ENCODE assay signal across 23 cellular contexts in the genomic region with DNA sequence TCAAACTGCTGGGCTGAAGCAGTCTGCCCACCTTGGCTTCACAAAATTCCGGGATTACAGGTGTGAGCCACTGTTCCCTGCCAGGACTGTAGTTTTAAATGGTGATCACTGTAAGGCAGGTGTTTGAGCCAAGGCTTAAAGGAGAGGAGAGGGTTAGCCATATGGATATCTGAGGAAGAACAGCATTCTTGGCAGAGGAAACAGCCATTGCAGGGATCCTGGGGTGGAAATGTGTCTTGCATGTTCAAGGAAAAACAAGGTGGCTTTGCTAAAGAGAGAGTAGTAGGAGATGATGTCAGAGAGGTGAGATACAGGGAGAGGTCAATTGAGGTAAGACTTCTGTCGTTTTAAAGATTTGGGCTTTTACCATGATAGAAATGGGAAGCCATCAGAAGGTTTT.
DNase-seq lines count a peak whose midpoint lies in the region; ATAC-seq and TF ChIP-seq lines count a peak whose summit lies in the region.
"Had no signal": no experiment of that assay in that cellular context is flagged by ENCODE, and none has a peak within 500 bp of the region (broad histone marks: within the 10 kb centered on the region; RNA-seq: fewer than 3 reads in every experiment).

No MANE protein-coding gene starts in this region.

- no peaks in the 10 kb centered on the region for H3K36me3 ChIP-seq in testis (ENCODE audit: low read depth, missing control alignments)
- H3K36me3 ChIP-seq: BE2C had no signal

- no peak overlapping the region for H3K4me3 ChIP-seq in testis
- H3K4me3 ChIP-seq: A549; BLaER1 treated with 17β-estradiol and CSF1 and Interleukin-3, amounts not matched to agents 10 nM and 100 nM; GM23338 had no signal

- POLR2A ChIA-PET in activated CD4-positive, alpha-beta memory T cell treated with anti-CD3 and anti-CD28 coated beads for 36 hours (lab: Charles Lee), result no interaction called here

- H3K27me3 ChIP-seq in testis, result no peaks in the 10 kb centered on the region
- H3K27me3 ChIP-seq: BE2C; BLaER1 treated with 17β-estradiol and CSF1 and Interleukin-3, amounts not matched to agents 10 nM and 100 nM had no signal

- CTCF ChIA-PET in activated CD4-positive, alpha-beta memory T cell treated with anti-CD3 and anti-CD28 coated beads for 36 hours (lab: Charles Lee), result no interaction called here

- no peaks in the 10 kb centered on the region for H3K9me3 ChIP-seq in testis
- H3K9me3 ChIP-seq: A549, BE2C had no signal

- DNase-seq in NCI-H2171 treated with DMSO at 0.1 percent for 48 hours (lab: John Stamatoyannopoulos, UW) (peak; percentile 19), NCI-H2171 (lab: John Stamatoyannopoulos, UW) (no peak), G401 (ENCODE audit: low spot score) (peak; percentile 64), cerebellar cortex (ENCODE audit: low spot score) (peak; percentile 57), testis (no peak), NCI-H524 treated with DMSO at 0.1 percent for 48 hours (lab: John Stamatoyannopoulos, UW) (no peak)
- no peak for DNase-seq in activated CD4-positive, alpha-beta memory T cell treated with anti-CD3 and anti-CD28 coated beads for 36 hours
- DNase-seq: 8988T; ACHN; AML-193; BE2C; Calu3; CD4-positive, alpha-beta T cell; COR-L47; EL; GF-D8; H9 had no signal

- no peaks in the 10 kb centered on the region for H3K9me3 Mint-ChIP-seq in activated CD4-positive, alpha-beta memory T cell treated with anti-CD3 and anti-CD28 coated beads for 36 hours
- H3K9me3 Mint-ChIP-seq: CD14-positive monocyte; CD4-positive, alpha-beta T cell; H9 had no signal

- TF ChIP-seq CTCF in testis (IDR thresholded peaks at IDR 0.05), result no peak

- intact Hi-C loops in testis (cut with DNase I; ENCODE audit: low total_unique reads), result no loop called here
- intact Hi-C loops in activated CD4-positive, alpha-beta memory T cell treated with anti-CD3 and anti-CD28 coated beads for 36 hours (cut with micrococcal nuclease), result no loop called here

- peaks cover 14% of the 10 kb centered on the region for H3K4me1 ChIP-seq in testis
- H3K4me1 ChIP-seq: A549; BE2C; BLaER1 treated with 17β-estradiol and CSF1 and Interleukin-3, amounts not matched to agents 10 nM and 100 nM had no signal

- H3K27ac ChIP-seq in testis, result peak overlapping the region; percentile 1 to 65
- H3K27ac ChIP-seq: A549; BLaER1 treated with 17β-estradiol and CSF1 and Interleukin-3, amounts not matched to agents 10 nM and 100 nM had no signal

- no peak for TF ChIP-seq POLR2A in testis (IDR thresholded peaks at IDR 0.05)

- no peaks in the 10 kb centered on the region for H3K27me3 Mint-ChIP-seq in activated CD4-positive, alpha-beta memory T cell treated with anti-CD3 and anti-CD28 coated beads for 36 hours
- H3K27me3 Mint-ChIP-seq: CD4-positive, alpha-beta T cell had no signal

- WGBS in testis, 2 donors, result 73 to 81% methylated on average over 2 of the region's 2 CpGs

- no peak overlapping the region for H3K27ac Mint-ChIP-seq in activated CD4-positive, alpha-beta memory T cell treated with anti-CD3 and anti-CD28 coated beads for 36 hours
- H3K27ac Mint-ChIP-seq: CD14-positive monocyte; CD4-positive, alpha-beta T cell; GM23338; H9 had no signal

- H3K4me3 Mint-ChIP-seq in activated CD4-positive, alpha-beta memory T cell treated with anti-CD3 and anti-CD28 coated beads for 36 hours, result no peak overlapping the region
- H3K4me3 Mint-ChIP-seq: CD14-positive monocyte; CD4-positive, alpha-beta T cell; GM23338; H9 had no signal

- peaks cover 38% of the 10 kb centered on the region for H3K36me3 Mint-ChIP-seq in activated CD4-positive, alpha-beta memory T cell treated with anti-CD3 and anti-CD28 coated beads for 36 hours

- peaks cover 5% of the 10 kb centered on the region for H3K4me1 Mint-ChIP-seq in activated CD4-positive, alpha-beta memory T cell treated with anti-CD3 and anti-CD28 coated beads for 36 hours (ENCODE audit: low read depth)
- H3K4me1 Mint-ChIP-seq: CD14-positive monocyte, H9 had no signal

- no peak for ATAC-seq in HG03196 (IDR thresholded peaks at IDR 0.05; ENCODE audit: unreplicated experiment)
- ATAC-seq: A549, GM23338, HCT116 had no signal

- in situ Hi-C loops in G401 (cut with HindIII; ENCODE audit: low sequenced_read_pairs), result no loop called here

Comparison
In these comparisons a context has a peak if more than half of its experiments do, and no peak if none do; other contexts are left out.
1. DNase-seq: peak in NCI-H2171 treated with DMSO at 0.1 percent for 48 hours (single experiment), G401 (single experiment) and cerebellar cortex (single experiment); none in NCI-H2171 (single experiment), testis (single experiment), activated CD4-positive, alpha-beta memory T cell treated with anti-CD3 and anti-CD28 coated beads for 36 hours (single experiment) and NCI-H524 treated with DMSO at 0.1 percent for 48 hours (single experiment).